ENCODE assay signal across 23 cellular contexts in genomic region chr3:21024563-21024962, GRCh38.
"Had no signal": no experiment of that assay in that cellular context is flagged by ENCODE, and none has a peak within 500 bp of the region (broad histone marks: within the 10 kb centered on the region; RNA-seq: fewer than 3 reads in every experiment).

No MANE protein-coding gene starts in this region.

- DNase-seq: colonic mucosa; cortex of kidney; effector CD8-positive, alpha-beta T cell; effector memory CD8-positive, alpha-beta T cell; endodermal cell; erythroblast; esophagus squamous epithelium; foreskin fibroblast; foreskin melanocyte; gastrocnemius medialis; glutamatergic neuron; head of caudate nucleus; heart right ventricle; hippocampal formation; left cardiac atrium; left lung; left ventricle myocardium superior; lower lobe of right lung; mesenchymal stem cell; mucosa of descending colon; naive B cell had no signal

- H3K27ac ChIP-seq: colonic mucosa, epithelial cell of prostate, esophagus squamous epithelium, gastrocnemius medialis, heart right ventricle, left lung, lower lobe of right lung had no signal

- H3K4me3 ChIP-seq: colonic mucosa, esophagus squamous epithelium, gastrocnemius medialis, heart right ventricle, left lung, lower lobe of right lung, mucosa of descending colon had no signal

- ATAC-seq: effector memory CD8-positive, alpha-beta T cell; esophagus mucosa; gastrocnemius medialis; heart right ventricle; left cardiac atrium; left lung; left ventricle myocardium superior; lower lobe of right lung; mucosa of descending colon had no signal

- H3K27me3 ChIP-seq: colonic mucosa, esophagus squamous epithelium, gastrocnemius medialis, heart right ventricle, left lung had no signal

- H3K36me3 ChIP-seq: colonic mucosa, esophagus squamous epithelium, gastrocnemius medialis, heart right ventricle, left lung, lower lobe of right lung had no signal

- H3K9me3 ChIP-seq: colonic mucosa, esophagus squamous epithelium, gastrocnemius medialis, heart right ventricle, left lung, lower lobe of right lung had no signal

- H3K4me1 ChIP-seq: colonic mucosa, esophagus squamous epithelium, gastrocnemius medialis, heart right ventricle, left lung, lower lobe of right lung had no signal
